In the genomic region with DNA sequence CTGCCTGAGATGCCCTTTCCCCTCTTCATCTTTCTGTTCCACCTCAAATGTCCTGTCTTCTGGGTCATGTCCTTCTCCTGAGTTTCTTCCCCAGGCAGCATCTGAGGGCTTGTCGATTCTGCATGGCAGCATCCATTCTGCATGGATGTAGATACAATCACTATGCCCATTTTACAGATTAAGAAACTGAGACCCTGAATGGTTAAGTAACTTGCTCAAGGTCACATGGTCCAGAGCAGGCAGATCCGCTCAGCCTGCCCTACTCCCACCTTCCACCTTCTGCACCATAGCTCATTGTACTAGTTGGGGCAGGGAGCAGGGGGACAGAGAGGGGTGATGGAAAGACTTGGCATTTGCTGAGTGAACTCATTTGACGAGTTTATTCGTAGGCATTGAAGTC, we compare ENCODE assay signal across 28 cellular contexts.
"Had no signal": no experiment of that assay in that cellular context is flagged by ENCODE, and none has a peak within 500 bp of the region (broad histone marks: within the 10 kb centered on the region; RNA-seq: fewer than 3 reads in every experiment).

No MANE protein-coding gene starts in this region.

- DNase-seq: activated B cell treated with CpG ODN at 0.5 μM for 24 hours; activated CD4-positive, alpha-beta memory T cell treated with anti-CD3 and anti-CD28 coated beads for 36 hours; activated CD4-positive, alpha-beta T cell treated with anti-CD3 and anti-CD28 coated beads, Interleukin-2, amount 10 ng/mL, durations not matched to agents 24 days and 14 days; activated CD8-positive, alpha-beta memory T cell treated with anti-CD3 and anti-CD28 coated beads, Interleukin-2, amount 10 ng/mL, durations not matched to agents 7 days and 5 days; activated CD8-positive, alpha-beta memory T cell treated with anti-CD3 and anti-CD28 coated beads, Interleukin-2, amount 50 U/mL, for 4 hours; activated CD8-positive, alpha-beta T cell treated with anti-CD3 and anti-CD28 coated beads, Interleukin-2, amount 10 ng/mL, durations not matched to agents 7 days and 5 days; activated gamma-delta T cell; activated naive CD4-positive, alpha-beta T cell; activated naive CD4-positive, alpha-beta T cell treated with anti-CD3 and anti-CD28 coated beads, Interleukin-2, amount 10 ng/mL, durations not matched to agents 7 days and 5 days; activated naive CD8-positive, alpha-beta T cell treated with anti-CD3 and anti-CD28 coated beads, Interleukin-2, amount 10 ng/mL, durations not matched to agents 7 days and 5 days; activated T-cell treated with anti-CD3 and anti-CD28 coated beads, Interleukin-2, amount 50 U/mL, for 48 hours; brain microvascular endothelial cell; colonic mucosa; effector CD8-positive, alpha-beta T cell; esophagus squamous epithelium; foreskin melanocyte; heart right ventricle; T-helper 1 cell; T-helper 17 cell; T1000; WERI-Rb-1 had no signal

- H3K4me1 Mint-ChIP-seq: activated B cell treated with CpG ODN at 0.5 μM for 24 hours; central memory CD8-positive, alpha-beta T cell had no signal

- H3K36me3 Mint-ChIP-seq: activated CD4-positive, alpha-beta memory T cell treated with anti-CD3 and anti-CD28 coated beads for 36 hours; activated CD8-positive, alpha-beta memory T cell treated with anti-CD3 and anti-CD28 coated beads, Interleukin-2, amount 10 ng/mL, durations not matched to agents 7 days and 5 days; activated naive CD4-positive, alpha-beta T cell treated with anti-CD3 and anti-CD28 coated beads, Interleukin-2, amount 10 ng/mL, durations not matched to agents 7 days and 5 days; activated naive CD4-positive, alpha-beta T cell treated with anti-CD3 and anti-CD28 coated beads, Interleukin-2, amount 50 U/mL, for 72 hours; activated naive CD8-positive, alpha-beta T cell treated with anti-CD3 and anti-CD28 coated beads, Interleukin-2, amount 10 ng/mL, durations not matched to agents 7 days and 5 days had no signal

- H3K27ac ChIP-seq: brain microvascular endothelial cell, colonic mucosa, epithelial cell of prostate, esophagus squamous epithelium, gastroesophageal sphincter, heart right ventricle, WERI-Rb-1 had no signal

- H3K27ac Mint-ChIP-seq: activated B cell treated with CpG ODN at 0.5 μM for 24 hours; activated CD4-positive, alpha-beta memory T cell treated with anti-CD3 and anti-CD28 coated beads for 36 hours; activated CD4-positive, alpha-beta T cell treated with anti-CD3 and anti-CD28 coated beads, Interleukin-2, amount 10 ng/mL, durations not matched to agents 24 days and 14 days; activated CD8-positive, alpha-beta memory T cell treated with anti-CD3 and anti-CD28 coated beads, Interleukin-2, amount 10 ng/mL, durations not matched to agents 7 days and 5 days; activated CD8-positive, alpha-beta T cell treated with anti-CD3 and anti-CD28 coated beads, Interleukin-2, amount 10 ng/mL, durations not matched to agents 7 days and 5 days; activated naive CD4-positive, alpha-beta T cell treated with anti-CD3 and anti-CD28 coated beads, Interleukin-2, amount 10 ng/mL, durations not matched to agents 7 days and 5 days; activated naive CD4-positive, alpha-beta T cell treated with anti-CD3 and anti-CD28 coated beads, Interleukin-2, amount 50 U/mL, for 72 hours; activated naive CD8-positive, alpha-beta T cell treated with anti-CD3 and anti-CD28 coated beads, Interleukin-2, amount 10 ng/mL, durations not matched to agents 7 days and 5 days; activated T-helper 1 cell treated with anti-CD3 and anti-CD28 coated beads, Interleukin-12 subunit alpha, Interleukin-12 subunit beta, Interleukin-2, Interleukin-4 antibody, amounts not matched to agents 30 ng/mL and 10 ng/mL and 1 ng/mL, durations not matched to agents 14 hours and 24 hours and 36 hours; T-helper 17 cell; T-helper 2 cell treated with Interferon-gamma antibody and Interleukin-4, amounts not matched to agents 5 μg/mL and 100 μg/mL, for 36 hours had no signal

- H3K27me3 Mint-ChIP-seq: activated B cell treated with CpG ODN at 0.5 μM for 24 hours; activated CD4-positive, alpha-beta memory T cell treated with anti-CD3 and anti-CD28 coated beads for 36 hours; activated CD4-positive, alpha-beta T cell treated with anti-CD3 and anti-CD28 coated beads, Interleukin-2, amount 10 ng/mL, durations not matched to agents 24 days and 14 days; activated CD8-positive, alpha-beta memory T cell treated with anti-CD3 and anti-CD28 coated beads, Interleukin-2, amount 10 ng/mL, durations not matched to agents 7 days and 5 days; activated naive CD8-positive, alpha-beta T cell treated with anti-CD3 and anti-CD28 coated beads, Interleukin-2, amount 10 ng/mL, durations not matched to agents 7 days and 5 days; T-helper 17 cell had no signal

- H3K4me3 Mint-ChIP-seq: activated B cell treated with CpG ODN at 0.5 μM for 24 hours; activated CD4-positive, alpha-beta memory T cell treated with anti-CD3 and anti-CD28 coated beads for 36 hours; activated CD4-positive, alpha-beta T cell treated with anti-CD3 and anti-CD28 coated beads, Interleukin-2, amount 10 ng/mL, durations not matched to agents 24 days and 14 days; activated CD8-positive, alpha-beta memory T cell treated with anti-CD3 and anti-CD28 coated beads, Interleukin-2, amount 10 ng/mL, durations not matched to agents 7 days and 5 days; activated CD8-positive, alpha-beta T cell treated with anti-CD3 and anti-CD28 coated beads, Interleukin-2, amount 10 ng/mL, durations not matched to agents 7 days and 5 days; activated naive CD4-positive, alpha-beta T cell treated with anti-CD3 and anti-CD28 coated beads, Interleukin-2, amount 10 ng/mL, durations not matched to agents 7 days and 5 days; activated naive CD8-positive, alpha-beta T cell treated with anti-CD3 and anti-CD28 coated beads, Interleukin-2, amount 10 ng/mL, durations not matched to agents 7 days and 5 days; activated T-helper 1 cell treated with anti-CD3 and anti-CD28 coated beads, Interleukin-12 subunit alpha, Interleukin-12 subunit beta, Interleukin-2, Interleukin-4 antibody, amounts not matched to agents 30 ng/mL and 10 ng/mL and 1 ng/mL, durations not matched to agents 14 hours and 24 hours and 36 hours; central memory CD8-positive, alpha-beta T cell; T-helper 17 cell; T-helper 2 cell treated with Interferon-gamma antibody and Interleukin-4, amounts not matched to agents 5 μg/mL and 100 μg/mL, for 36 hours had no signal

- H3K9me3 Mint-ChIP-seq: activated B cell treated with CpG ODN at 0.5 μM for 24 hours; activated CD4-positive, alpha-beta memory T cell treated with anti-CD3 and anti-CD28 coated beads for 36 hours; activated CD4-positive, alpha-beta T cell treated with anti-CD3 and anti-CD28 coated beads, Interleukin-2, amount 10 ng/mL, durations not matched to agents 24 days and 14 days; activated naive CD4-positive, alpha-beta T cell treated with anti-CD3 and anti-CD28 coated beads, Interleukin-2, amount 10 ng/mL, durations not matched to agents 7 days and 5 days; activated naive CD4-positive, alpha-beta T cell treated with anti-CD3 and anti-CD28 coated beads, Interleukin-2, amount 50 U/mL, for 72 hours; activated naive CD8-positive, alpha-beta T cell treated with anti-CD3 and anti-CD28 coated beads, Interleukin-2, amount 10 ng/mL, durations not matched to agents 7 days and 5 days; activated T-helper 1 cell treated with anti-CD3 and anti-CD28 coated beads, Interleukin-12 subunit alpha, Interleukin-12 subunit beta, Interleukin-2, Interleukin-4 antibody, amounts not matched to agents 30 ng/mL and 10 ng/mL and 1 ng/mL, durations not matched to agents 14 hours and 24 hours and 36 hours; central memory CD8-positive, alpha-beta T cell; T-helper 2 cell treated with Interferon-gamma antibody and Interleukin-4, amounts not matched to agents 5 μg/mL and 100 μg/mL, for 36 hours had no signal

- ATAC-seq: activated CD4-positive, CD25-positive, alpha-beta regulatory T cell treated with anti-CD3 and anti-CD28 coated beads, Interleukin-2, amount 50 U/mL, for 24 hours; activated CD8-positive, alpha-beta memory T cell treated with anti-CD3 and anti-CD28 coated beads, Interleukin-2, amount 10 ng/mL, durations not matched to agents 7 days and 5 days; activated CD8-positive, alpha-beta T cell treated with anti-CD3 and anti-CD28 coated beads, Interleukin-2, amount 10 ng/mL, durations not matched to agents 7 days and 5 days; activated naive CD4-positive, alpha-beta T cell treated with anti-CD3 and anti-CD28 coated beads, Interleukin-2, amount 50 U/mL, for 72 hours; gastroesophageal sphincter; heart right ventricle; T-helper 17 cell had no signal

- H3K27me3 ChIP-seq: brain microvascular endothelial cell, colonic mucosa, esophagus squamous epithelium, gastroesophageal sphincter had no signal

- H3K4me1 ChIP-seq: colonic mucosa had no signal

- H3K4me3 ChIP-seq: colonic mucosa, esophagus squamous epithelium, gastroesophageal sphincter, heart right ventricle had no signal

- H3K9me3 ChIP-seq: colonic mucosa, esophagus squamous epithelium, gastroesophageal sphincter, heart right ventricle had no signal

- H3K36me3 ChIP-seq: brain microvascular endothelial cell, colonic mucosa, gastroesophageal sphincter, heart right ventricle, WERI-Rb-1 had no signal
